Comparison of ENCODE assay signal across 12 cellular contexts in genomic region chr10:624312-624604, GRCh38.
DNase-seq lines count a peak whose midpoint lies in the region; ATAC-seq and TF ChIP-seq lines count a peak whose summit lies in the region.
"Had no signal": no experiment of that assay in that cellular context is flagged by ENCODE, and none has a peak within 500 bp of the region (broad histone marks: within the 10 kb centered on the region; RNA-seq: fewer than 3 reads in every experiment).

No MANE protein-coding gene starts in this region.

- H3K4me3 ChIP-seq in HUES6 (ENCODE audit: low read depth, low read length) (0 out of 2 replicates have a peak overlapping the region, but pooled peaks have one; percentile 42), dorsolateral prefrontal cortex (peak overlapping the region in 31 of 59 donors; percentile 22 to 68 (median 47)), muscle layer of colon (ENCODE audit: low read depth in 1 of 2, low read length in 2 of 2) (no peak overlapping the region)

- H3K27ac ChIP-seq in HUES6 (ENCODE audit: low read depth, low read length) (peak overlapping the region; percentile 50; the same call in 1 of the 2 replicates), dorsolateral prefrontal cortex (peak overlapping the region; percentile 83 to 100 (median 99)), muscle layer of colon (ENCODE audit: low read depth, low read length) (peak overlapping the region; percentile 67), substantia nigra (ENCODE audit: low read depth, low read length, poor library complexity, severe bottlenecking) (peak overlapping the region; percentile 99)
- H3K27ac ChIP-seq: KMS-11 had no signal

- no peaks in the 10 kb centered on the region for H3K9me3 Mint-ChIP-seq in activated CD8-positive, alpha-beta T cell treated with anti-CD3 and anti-CD28 coated beads, Interleukin-2, amount 10 ng/mL, durations not matched to agents 7 days and 5 days (ENCODE audit: insufficient read depth)
- H3K9me3 Mint-ChIP-seq: activated naive CD8-positive, alpha-beta T cell treated with anti-CD3 and anti-CD28 coated beads, Interleukin-2, amount 10 ng/mL, durations not matched to agents 7 days and 5 days had no signal

- no peak overlapping the region for H3K4me3 Mint-ChIP-seq in activated CD8-positive, alpha-beta T cell treated with anti-CD3 and anti-CD28 coated beads, Interleukin-2, amount 10 ng/mL, durations not matched to agents 7 days and 5 days
- H3K4me3 Mint-ChIP-seq: activated naive CD8-positive, alpha-beta T cell treated with anti-CD3 and anti-CD28 coated beads, Interleukin-2, amount 10 ng/mL, durations not matched to agents 7 days and 5 days; CD4-positive, CD25-positive, alpha-beta regulatory T cell had no signal

- DNase-seq in dorsolateral prefrontal cortex, result no peak
- DNase-seq in substantia nigra (lab: John Stamatoyannopoulos, UW), result peak in 1 of 49 donors; percentile 60
- no peak for DNase-seq in CD1c-positive myeloid dendritic cell (ENCODE audit: extremely low spot score)
- DNase-seq in activated CD8-positive, alpha-beta T cell treated with anti-CD3 and anti-CD28 coated beads, Interleukin-2, amount 10 ng/mL, durations not matched to agents 7 days and 5 days, result no peak
- DNase-seq in NCI-H1694 (lab: John Stamatoyannopoulos, UW), result no peak
- DNase-seq in T-helper 9 cell, result no peak
- DNase-seq: activated naive CD8-positive, alpha-beta T cell treated with anti-CD3 and anti-CD28 coated beads, Interleukin-2, amount 10 ng/mL, durations not matched to agents 7 days and 5 days; CD4-positive, CD25-positive, alpha-beta regulatory T cell; NCI-H187 treated with DMSO at 0.1 percent for 48 hours had no signal

- H3K27me3 ChIP-seq in HUES6 (ENCODE audit: control insufficient read depth, insufficient read depth, low read length) (no peaks in the 10 kb centered on the region), dorsolateral prefrontal cortex (no peaks in the 10 kb centered on the region), muscle layer of colon (ENCODE audit: control insufficient read depth in 1 of 2, insufficient read depth in 2 of 2, low read length in 2 of 2) (no peaks in the 10 kb centered on the region)

- CTCF ChIA-PET in activated CD8-positive, alpha-beta T cell treated with anti-CD3 and anti-CD28 coated beads, Interleukin-2, amount 10 ng/mL, durations not matched to agents 7 days and 5 days (lab: Charles Lee), result no interaction called here

- H3K9ac ChIP-seq in HUES6 (ENCODE audit: low read length) (peak overlapping the region; percentile 5), muscle layer of colon (ENCODE audit: low read length) (peak overlapping the region; percentile 42)
- H3K9ac ChIP-seq: KMS-11 had no signal

- ATAC-seq in activated CD8-positive, alpha-beta T cell treated with anti-CD3 and anti-CD28 coated beads, Interleukin-2, amount 10 ng/mL, durations not matched to agents 7 days and 5 days, result no peak

- intact Hi-C loops in dorsolateral prefrontal cortex (cut with DNase I), result loop anchor here in 1 of 2 donors (2.0 kb wide), 1 partner anchor 65 kb away; the partner anchor contains the start of gene DIP2C

- H3K4me1 Mint-ChIP-seq in activated CD8-positive, alpha-beta T cell treated with anti-CD3 and anti-CD28 coated beads, Interleukin-2, amount 10 ng/mL, durations not matched to agents 7 days and 5 days (ENCODE audit: low read depth), result no peaks in the 10 kb centered on the region

- H3K27me3 Mint-ChIP-seq in activated CD8-positive, alpha-beta T cell treated with anti-CD3 and anti-CD28 coated beads, Interleukin-2, amount 10 ng/mL, durations not matched to agents 7 days and 5 days (ENCODE audit: low read depth), result peaks cover 19% of the 10 kb centered on the region
- H3K27me3 Mint-ChIP-seq: CD4-positive, CD25-positive, alpha-beta regulatory T cell had no signal

- POLR2A ChIA-PET in activated CD8-positive, alpha-beta T cell treated with anti-CD3 and anti-CD28 coated beads, Interleukin-2, amount 10 ng/mL, durations not matched to agents 7 days and 5 days (lab: Charles Lee), result no interaction called here

- H3K27ac Mint-ChIP-seq in activated CD8-positive, alpha-beta T cell treated with anti-CD3 and anti-CD28 coated beads, Interleukin-2, amount 10 ng/mL, durations not matched to agents 7 days and 5 days, result no peak overlapping the region
- H3K27ac Mint-ChIP-seq: activated naive CD8-positive, alpha-beta T cell treated with anti-CD3 and anti-CD28 coated beads, Interleukin-2, amount 10 ng/mL, durations not matched to agents 7 days and 5 days; CD4-positive, CD25-positive, alpha-beta regulatory T cell had no signal

- no peak for TF ChIP-seq CTCF in dorsolateral prefrontal cortex (IDR thresholded peaks at IDR 0.05 in 54 of 56, conservative IDR thresholded peaks at IDR 0.05 in 2 of 56; ENCODE audit: low read depth in 1 of 56, partially characterized antibody in 56 of 56)

- H3K9me3 ChIP-seq in HUES6 (ENCODE audit: control insufficient read depth, insufficient read depth, low read depth, low read length), result no peaks in the 10 kb centered on the region
- H3K9me3 ChIP-seq in muscle layer of colon (ENCODE audit: low read length), result no peaks in the 10 kb centered on the region

- H3K4me1 ChIP-seq in HUES6 (ENCODE audit: control insufficient read depth, insufficient read depth, low read length), result peaks cover 31% of the 10 kb centered on the region
- H3K4me1 ChIP-seq in muscle layer of colon (ENCODE audit: insufficient read depth, low read length), result peaks cover 58% of the 10 kb centered on the region

- no peaks in the 10 kb centered on the region for H3K36me3 ChIP-seq in HUES6 (ENCODE audit: control insufficient read depth, insufficient read depth, low read length)
- H3K36me3 ChIP-seq in muscle layer of colon (ENCODE audit: insufficient read depth, low read length), result no peaks in the 10 kb centered on the region

- H3K36me3 Mint-ChIP-seq in activated CD8-positive, alpha-beta T cell treated with anti-CD3 and anti-CD28 coated beads, Interleukin-2, amount 10 ng/mL, durations not matched to agents 7 days and 5 days (ENCODE audit: low read depth), result no peaks in the 10 kb centered on the region
- H3K36me3 Mint-ChIP-seq: activated naive CD8-positive, alpha-beta T cell treated with anti-CD3 and anti-CD28 coated beads, Interleukin-2, amount 10 ng/mL, durations not matched to agents 7 days and 5 days; CD4-positive, CD25-positive, alpha-beta regulatory T cell had no signal

Comparison
In these comparisons a context has a peak if more than half of its experiments do, and no peak if none do; other contexts are left out.
1. H3K4me3 ChIP-seq: peak in HUES6 (single experiment) and dorsolateral prefrontal cortex (31 of 59); none in muscle layer of colon (0 of 2).
2. Peak in every context shown above with its lines, with median percentiles within 50 percentile points of each other: H3K27ac ChIP-seq.